In the genomic region with DNA sequence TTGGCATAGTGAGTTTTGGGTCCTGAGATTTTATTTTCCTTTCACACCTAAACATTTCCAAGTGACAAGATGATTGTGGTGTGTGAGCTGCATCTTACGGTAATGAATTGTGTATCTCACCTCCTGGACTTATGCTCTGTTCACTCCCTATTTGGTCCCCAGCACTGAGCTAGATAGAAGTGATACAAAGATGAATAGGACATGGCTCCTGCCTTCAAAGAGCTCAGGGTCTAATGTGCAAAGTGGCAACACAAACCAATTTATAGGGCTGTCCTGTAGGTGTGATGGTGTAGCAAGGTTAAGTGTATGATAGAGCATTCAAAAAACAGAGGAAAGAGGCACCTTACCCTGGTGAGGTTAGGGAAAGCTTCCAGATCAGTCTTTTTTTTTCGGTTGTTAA, we compare ENCODE assay signal across 21 cellular contexts. TPM values are rescaled to one million over a fixed set of nuclear protein-coding genes. Genes with fewer than 3 reads are reported as not detected.
DNase-seq lines count a peak whose midpoint lies in the region; ATAC-seq, FAIRE-seq and TF ChIP-seq lines count a peak whose summit lies in the region.
"Had no signal": no experiment of that assay in that cellular context is flagged by ENCODE, and none has a peak within 500 bp of the region (broad histone marks: within the 10 kb centered on the region; RNA-seq: fewer than 3 reads in every experiment).

No MANE protein-coding gene starts in this region.

- FAIRE-seq in GM12878 (lab: Jason Lieb, UNC), result no peak
- FAIRE-seq: G401.6, GM18507, H54 had no signal

- H2BK5ac ChIP-seq in trophoblast cell (ENCODE audit: low read depth, low read length, poor library complexity), result peak overlapping the region; percentile 66

- peak overlapping the region; percentile 53 for H2AK5ac ChIP-seq in trophoblast cell (ENCODE audit: low read length)

- no peak for ATAC-seq in heart left ventricle
- ATAC-seq in left ventricle myocardium superior, result no peak
- no peak for ATAC-seq in GM23338
- no peak; the same call in 2 of the 3 replicates for ATAC-seq in GM12878

- RAD21 ChIA-PET in GM12878 (lab: Charles Lee; ENCODE audit: unreplicated experiment), result interaction anchor here (1.9 kb wide), 1 partner anchor 9 kb away, joined by 6 read pairs; no protein-coding TSS in a partner anchor

- in situ Hi-C loops in GM12878 (cut with MboI), result no loop called here

- peak overlapping the region; percentile 68 for H2BK120ac ChIP-seq in trophoblast cell (ENCODE audit: insufficient read depth, low read length, poor library complexity)

- H4K12ac ChIP-seq in trophoblast cell (ENCODE audit: low read depth, low read length), result no peak overlapping the region

- DNase-seq in heart left ventricle (no peak), left ventricle myocardium superior (no peak), GM23338 (ENCODE audit: low spot score) (no peak), GM12878 (ENCODE audit: low read depth, low spot score) (no peak), trophoblast cell (no peak), DMS79 treated with DMSO at 0.1 percent for 48 hours (lab: John Stamatoyannopoulos, UW) (no peak)
- DNase-seq: ACHN; BE2C; C1 segment of cervical spinal cord; CD4-positive, CD25-positive, alpha-beta regulatory T cell; CD8-positive, alpha-beta memory T cell; COR-L47; DMS 273 treated with DMSO at 0.1 percent for 48 hours; DMS53; GM23248; HCEC 1CT had no signal

- H3K18ac ChIP-seq in trophoblast cell (ENCODE audit: low read length), result no peak overlapping the region

- 76 to 85% (median 78%) methylated on average over 2 of the region's 2 CpGs for WGBS in heart left ventricle, 4 donors
- WGBS in GM12878 (ENCODE audit: insufficient coverage, insufficient replicate concordance, low lambda C conversion rate, missing lambda C conversion rate), result 62% methylated on average over 2 of the region's 2 CpGs
- WGBS in trophoblast cell (ENCODE audit: extremely low coverage, insufficient coverage, insufficient read length), result no CpG with 5 or more reads among the region's 2 CpGs

- H3K4me3 Mint-ChIP-seq in GM23338, result no peak overlapping the region
- H3K4me3 Mint-ChIP-seq: CD4-positive, CD25-positive, alpha-beta regulatory T cell; CD8-positive, alpha-beta memory T cell; IgD-negative memory B cell had no signal

- H2AFZ ChIP-seq in GM23338 (no peak overlapping the region), GM12878 (ENCODE audit: control insufficient read depth, low read depth, low read length) (peak overlapping the region; percentile 68), trophoblast cell (ENCODE audit: insufficient read depth, low read length, poor library complexity) (no peak overlapping the region)
- H2AFZ ChIP-seq: GM23248 had no signal

- no peaks in the 10 kb centered on the region for H3K9me3 Mint-ChIP-seq in GM23338
- H3K9me3 Mint-ChIP-seq: CD4-positive, CD25-positive, alpha-beta regulatory T cell; CD8-positive, alpha-beta memory T cell had no signal

- no peak for TF ChIP-seq EP300 in GM12878 (IDR thresholded peaks at IDR 0.05; ENCODE audit: borderline replicate concordance in 1 of 2, control insufficient read depth in 1 of 2, low read depth in 2 of 2, low read length in 2 of 2)

- TF ChIP-seq POLR2A in heart left ventricle (IDR thresholded peaks at IDR 0.05), result no peak
- no peak for TF ChIP-seq POLR2A in GM12878 (IDR thresholded peaks at IDR 0.05; ENCODE audit: low read depth, low read length)

- CTCF ChIA-PET in GM12878 (lab: Yijun Ruan, JAX), result interaction anchor here (1.1 kb wide), 1 partner anchor 156 kb away, joined by 3 read pairs; no protein-coding TSS in a partner anchor

- SMC1A ChIA-PET in GM12878 (lab: Charles Lee; ENCODE audit: uncharacterized antibody, unreplicated experiment), result interaction anchor here (0.8 to 1.9 kb wide), 2 partner anchors 14 to 17 kb away, joined by 3 to 6 read pairs; no protein-coding TSS in a partner anchor

- peaks cover 0 to 38% (median 12%) of the 10 kb centered on the region in 12 donors for H3K4me1 ChIP-seq in heart left ventricle
- peaks cover 13% of the 10 kb centered on the region; the same call in 1 of the 2 replicates for H3K4me1 ChIP-seq in GM23338 (ENCODE audit: insufficient read depth)
- peaks cover 10% of the 10 kb centered on the region; the same call in 1 of the 2 replicates for H3K4me1 ChIP-seq in GM12878 (ENCODE audit: control insufficient read depth, insufficient read depth, low read length)
- peaks cover 12 to 14% of the 10 kb centered on the region in 2 experiments for H3K4me1 ChIP-seq in trophoblast cell (ENCODE audit: control insufficient read depth in 1 of 2, insufficient read depth in 2 of 2, low read length in 2 of 2)
- H3K4me1 ChIP-seq: BE2C had no signal

- peak overlapping the region; percentile 62 for H3K14ac ChIP-seq in trophoblast cell (ENCODE audit: low read length)

- H3K27ac ChIP-seq in heart left ventricle (peak overlapping the region in 10 of 12 donors; percentile 17 to 73 (median 51)), GM23338 (ENCODE audit: low read depth) (no peak overlapping the region), GM12878 (ENCODE audit: control insufficient read depth, insufficient read depth) (no peak overlapping the region), trophoblast cell (ENCODE audit: low read depth, low read length) (peak overlapping the region; percentile 90)
- H3K27ac ChIP-seq: GM23248, HL-60 had no signal

- no peaks in the 10 kb centered on the region for H3K27me3 ChIP-seq in heart left ventricle
- peaks cover 5% of the 10 kb centered on the region; the same call in 1 of the 2 replicates for H3K27me3 ChIP-seq in GM23338 (ENCODE audit: insufficient read depth)
- H3K27me3 ChIP-seq in GM12878 (replicated peaks in 1 of 2; ENCODE audit: control insufficient read depth in 2 of 2, insufficient read depth in 2 of 2, low read length in 1 of 2), result no peaks in the 10 kb centered on the region
- no peaks in the 10 kb centered on the region for H3K27me3 ChIP-seq in trophoblast cell (ENCODE audit: insufficient read depth, low read length)
- H3K27me3 ChIP-seq: BE2C had no signal

- H4K8ac ChIP-seq in trophoblast cell (ENCODE audit: low read depth, low read length), result no peak overlapping the region

- no peak overlapping the region for H3K9ac ChIP-seq in GM12878 (ENCODE audit: control insufficient read depth, insufficient read depth, low read length)
- H3K9ac ChIP-seq in trophoblast cell (ENCODE audit: low read length), result no peak overlapping the region
- H3K9ac ChIP-seq: GM23248 had no signal

- H3K27me3 Mint-ChIP-seq in GM23338 (ENCODE audit: insufficient read depth, low read depth, poor library complexity), result peaks cover 6% of the 10 kb centered on the region

- no peak overlapping the region for H2BK12ac ChIP-seq in trophoblast cell (ENCODE audit: low read length)

- no peaks in the 10 kb centered on the region for H3K79me2 ChIP-seq in GM23338 (replicated peaks; ENCODE audit: insufficient read depth)
- no peaks in the 10 kb centered on the region for H3K79me2 ChIP-seq in GM12878 (ENCODE audit: control insufficient read depth, insufficient read depth, low read length)
- no peaks in the 10 kb centered on the region for H3K79me2 ChIP-seq in trophoblast cell (ENCODE audit: control insufficient read depth, insufficient read depth, low read length, poor library complexity)

- H3K36me3 Mint-ChIP-seq in GM23338 (ENCODE audit: low read depth), result no peaks in the 10 kb centered on the region
- H3K36me3 Mint-ChIP-seq: CD4-positive, CD25-positive, alpha-beta regulatory T cell; CD8-positive, alpha-beta memory T cell; IgD-negative memory B cell had no signal

- TF ChIP-seq CTCF in heart left ventricle (IDR thresholded peaks at IDR 0.05) (no peak), GM23338 (conservative IDR thresholded peaks at IDR 0.05; ENCODE audit: low read depth in 2 of 2) (no peak), GM12878 (IDR thresholded peaks at IDR 0.05 in 2 of 3, conservative IDR thresholded peaks at IDR 0.05 in 1 of 3; ENCODE audit: control insufficient read depth in 2 of 3, extremely low read depth in 1 of 3, insufficient read depth in 1 of 3, low read depth in 3 of 3, low read length in 3 of 3) (no peak)

- peak overlapping the region; percentile 74 for H4K91ac ChIP-seq in trophoblast cell (ENCODE audit: low read depth, low read length)

- H3K36me3 ChIP-seq in heart left ventricle, result no peaks in the 10 kb centered on the region
- no peaks in the 10 kb centered on the region for H3K36me3 ChIP-seq in GM23338 (ENCODE audit: insufficient read depth)
- H3K36me3 ChIP-seq in GM12878 (ENCODE audit: control insufficient read depth in 2 of 2, insufficient read depth in 2 of 2, low read length in 1 of 2), result no peaks in the 10 kb centered on the region
- no peaks in the 10 kb centered on the region for H3K36me3 ChIP-seq in trophoblast cell (ENCODE audit: control insufficient read depth in 1 of 2, insufficient read depth in 2 of 2, low read length in 2 of 2)
- H3K36me3 ChIP-seq: BE2C had no signal

- H4K20me1 ChIP-seq in GM23338 (replicated peaks; ENCODE audit: insufficient read depth) (no peaks in the 10 kb centered on the region), GM12878 (ENCODE audit: control insufficient read depth, insufficient read depth) (no peaks in the 10 kb centered on the region)

- POLR2A ChIA-PET in GM12878 (lab: Charles Lee), result interaction anchor here (2.4 kb wide), 1 partner anchor 9 kb away, joined by 7 read pairs; no protein-coding TSS in a partner anchor

- no peak overlapping the region for H3K4ac ChIP-seq in trophoblast cell (ENCODE audit: low read depth, low read length)

- no peak overlapping the region for H3K23ac ChIP-seq in trophoblast cell (ENCODE audit: low read length)

- no peaks in the 10 kb centered on the region for H3F3A ChIP-seq in GM23338 (replicated peaks; ENCODE audit: low read depth)

- H3K9me2 ChIP-seq in GM23338 (ENCODE audit: insufficient read depth), result no peaks in the 10 kb centered on the region

- intact Hi-C loops in heart left ventricle (cut with DNase I) (loop anchor here in 1 of 10 donors (5.0 kb wide), 1 partner anchor 40 kb away; no protein-coding TSS in a partner anchor), left ventricle myocardium superior (cut with micrococcal nuclease) (no loop called here), GM12878 (cut with micrococcal nuclease; ENCODE audit: unreplicated experiment) (no loop called here)

- peaks cover 14% of the 10 kb centered on the region for H3K4me1 Mint-ChIP-seq in GM23338
- H3K4me1 Mint-ChIP-seq: CD4-positive, CD25-positive, alpha-beta regulatory T cell; CD8-positive, alpha-beta memory T cell; IgD-negative memory B cell had no signal

- TF ChIP-seq RAD21 in GM12878 (IDR thresholded peaks at IDR 0.05; ENCODE audit: insufficient read depth, low read depth, low read length), result no peak

- BruUV-seq in GM12878 (replicated peaks; lab: Mats Ljungman, UMichigan), result no TSS peak

- H3K4me2 ChIP-seq in GM23338 (peak overlapping the region; percentile 41; the same call in 1 of the 2 replicates), GM12878 (ENCODE audit: control insufficient read depth, insufficient read depth) (no peak overlapping the region), trophoblast cell (ENCODE audit: low read length) (no peak overlapping the region)

- peaks cover 14% of the 10 kb centered on the region for H3K79me1 ChIP-seq in trophoblast cell (ENCODE audit: low read length)

- H3K9me3 ChIP-seq in heart left ventricle, result no peaks in the 10 kb centered on the region
- H3K9me3 ChIP-seq in GM12878 (replicated peaks; ENCODE audit: control insufficient read depth, insufficient read depth, low read length), result 0 out of 3 replicates have a peak, but pooled peaks cover 1% of the 10 kb centered on the region
- peaks cover 1% of the 10 kb centered on the region for H3K9me3 ChIP-seq in trophoblast cell (ENCODE audit: insufficient read depth, low read depth, low read length)
- H3K9me3 ChIP-seq: BE2C had no signal

- H3K4me3 ChIP-seq in heart left ventricle (no peak overlapping the region), GM23338 (no peak overlapping the region), GM12878 (no peak overlapping the region), trophoblast cell (ENCODE audit: low read depth, low read length) (no peak overlapping the region)
- H3K4me3 ChIP-seq: GM23248 had no signal

- H3K27ac Mint-ChIP-seq in GM23338, result no peak overlapping the region
- H3K27ac Mint-ChIP-seq: CD4-positive, CD25-positive, alpha-beta regulatory T cell; CD8-positive, alpha-beta memory T cell; IgD-negative memory B cell had no signal

RNA-seq across cellular contexts. Expression of a gene that starts 17.6 kb away (rescaled TPM):
- total RNA-seq in heart left ventricle, result 10 to 100 TPM; 12.0 to 35.7 (median 28.0) TPM
- 10 to 100 TPM in 1 of 2 donors, 1 to 10 TPM in 1; 9.1 to 16.6 TPM for polyA plus RNA-seq in heart left ventricle
- 41.6 TPM for total RNA-seq in left ventricle myocardium superior
- 0.35 and 0.93 TPM in 2 replicates for total RNA-seq in GM23338 (2014; rRNA removed; shearing (Covaris generic))
- polyA plus RNA-seq in GM23338 (2016; fragmentation: Nextera tagmentation; extraction: Ambion mirVana), result 0.21 and 0.24 TPM in 2 replicates
- 34.1 and 37.8 TPM in 2 replicates for total RNA-seq in GM12878 (2013; cell fraction: nucleolus; rRNA removed)
- 29.8 and 35.1 TPM in 2 replicates for total RNA-seq in GM12878 (2014; rRNA removed)
- total RNA-seq in GM12878 (2014; rRNA removed; fragmentation: Illumina TruSeq; extraction: Trizol), result 34.3 and 34.4 TPM in 2 replicates
- total RNA-seq in GM12878 (2021), result 40.5 and 41.4 TPM in 2 replicates
- 26.7 TPM for polyA plus RNA-seq in GM12878 (2011; ENCODE audit: low read depth)
- 26.3 and 37.7 TPM in 2 replicates for polyA plus RNA-seq in GM12878 (2011; rRNA removed)
- 17.5 and 18.5 TPM in 2 replicates for polyA plus RNA-seq in GM12878 (2011; cell fraction: cytosol; rRNA removed)
- 24.6 and 30.7 TPM in 2 replicates for polyA plus RNA-seq in GM12878 (2011; cell fraction: nucleus; rRNA removed)
- 30.9 and 49.8 TPM in 2 replicates for polyA plus RNA-seq in GM12878 (2012)
- 43.3 and 52.1 TPM in 2 replicates for polyA plus RNA-seq in GM12878 (2014; fragmentation: Illumina TruSeq; extraction: Trizol)
- 10 to 100 TPM; 16.4 to 17.4 TPM for polyA plus RNA-seq in GM12878 (2014; fragmentation: Nextera tagmentation; extraction: Ambion mirVana)
- polyA plus RNA-seq in GM12878 (2014; rRNA removed), result 32.5 and 36.4 TPM in 2 replicates
- polyA plus RNA-seq in GM12878 (2016; fragmentation: Nextera tagmentation; extraction: Ambion mirVana), result 10 to 100 TPM; 44.1 to 46.2 TPM
- 25.6 and 35.8 TPM in 2 replicates for polyA minus RNA-seq in GM12878 (2011; rRNA and poly(A)+ RNA removed)
- 8.7 and 9.7 TPM in 2 replicates for polyA minus RNA-seq in GM12878 (2011; cell fraction: cytosol; rRNA and poly(A)+ RNA removed)
- polyA minus RNA-seq in GM12878 (2011; cell fraction: nucleus; rRNA and poly(A)+ RNA removed), result 14.4 and 16.5 TPM in 2 replicates
- 85.2 and 86.7 TPM in 2 replicates for polyA plus RNA-seq in trophoblast cell (2013)
- total RNA-seq: CD8-positive, alpha-beta memory T cell had no signal
- polyA plus RNA-seq: CD8-positive, alpha-beta memory T cell had no signal

Comparison
In these comparisons a context has a peak if more than half of its experiments do, and no peak if none do; other contexts are left out.
1. H3K27ac ChIP-seq: peak in heart left ventricle (10 of 12) and trophoblast cell (single experiment); none in GM23338 (single experiment) and GM12878 (single experiment).